In genomic region chr13:48505597-48506091, GRCh38 we compare ENCODE assay signal across 1 cellular context.
TF ChIP-seq lines count a peak whose summit lies in the region.

No MANE protein-coding gene starts in this region.

TF ChIP-seq in GM23338, 12 proteins besides CTCF, POLR2A, EP300 and RAD21 (continued from another document):
- TF ChIP-seq STAT1 (IDR thresholded peaks at IDR 0.05; ENCODE audit: unreplicated experiment), result no peak
- TF ChIP-seq JUNB (IDR thresholded peaks at IDR 0.05; ENCODE audit: unreplicated experiment), result no peak
- no peak for TF ChIP-seq ZNF114 (CRISPR knock-in tag; IDR thresholded peaks at IDR 0.05)
- TF ChIP-seq ZNF331 (CRISPR knock-in tag; IDR thresholded peaks at IDR 0.05; ENCODE audit: low read depth), result no peak
- no peak for TF ChIP-seq CREB1 (CRISPR knock-in tag; IDR thresholded peaks at IDR 0.05; ENCODE audit: low read depth)
- no peak for TF ChIP-seq EZH2phosphoT487 (IDR thresholded peaks at IDR 0.05; ENCODE audit: unreplicated experiment)
- no peak for TF ChIP-seq ETS1 (IDR thresholded peaks at IDR 0.05)
- no peak for TF ChIP-seq EZH2 (IDR thresholded peaks at IDR 0.05; ENCODE audit: low read depth, unreplicated experiment)
- no peak for TF ChIP-seq POLR2AphosphoS5 (IDR thresholded peaks at IDR 0.05; ENCODE audit: low read depth)
